Comparison of ENCODE assay signal across 29 cellular contexts in the genomic region with DNA sequence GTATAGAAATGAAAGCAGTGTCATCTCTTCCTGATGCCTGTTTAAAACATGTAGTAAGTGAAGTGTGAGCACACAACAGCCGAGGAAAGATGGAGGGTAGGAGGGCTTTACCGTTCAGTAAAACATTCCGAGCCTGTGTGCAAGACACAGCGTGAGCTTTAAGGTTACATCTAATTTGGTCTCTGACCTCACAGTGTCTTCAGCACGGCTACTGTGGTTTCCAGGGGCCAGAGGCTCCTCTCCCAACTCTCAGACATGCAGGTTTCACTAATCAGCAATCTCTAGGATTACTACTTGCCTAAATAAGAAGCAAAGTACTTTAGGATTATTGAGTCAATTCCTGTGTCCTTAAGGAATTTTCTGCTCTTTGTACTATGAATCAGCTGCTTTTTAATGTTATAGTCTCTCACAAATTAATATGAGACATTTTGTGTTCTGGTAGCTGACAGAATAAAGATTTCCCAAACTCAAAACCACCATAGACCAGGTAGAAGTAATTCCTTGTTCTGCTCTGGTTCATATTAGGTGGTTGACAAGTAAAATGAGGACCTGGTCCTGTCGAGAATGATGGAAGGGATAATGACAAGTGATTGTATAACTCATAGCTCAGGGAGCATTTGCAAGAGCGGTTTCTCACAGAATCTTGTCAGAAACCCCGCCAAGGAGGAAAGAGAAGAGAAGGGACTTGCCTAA. TPM values are rescaled to one million over a fixed set of nuclear protein-coding genes. Genes with fewer than 3 reads are reported as not detected.
DNase-seq lines count a peak whose midpoint lies in the region; ATAC-seq and TF ChIP-seq lines count a peak whose summit lies in the region.
"Had no signal": no experiment of that assay in that cellular context is flagged by ENCODE, and none has a peak within 500 bp of the region (broad histone marks: within the 10 kb centered on the region; RNA-seq: fewer than 3 reads in every experiment).

No MANE protein-coding gene starts in this region.

- H3K4me2 ChIP-seq in neural progenitor cell = no peak overlapping the region
- H3K4me2 ChIP-seq: A549 had no signal

- no peaks in the 10 kb centered on the region for H4K20me1 ChIP-seq in neural progenitor cell (ENCODE audit: low read depth)
- H4K20me1 ChIP-seq: BLaER1 treated with 17β-estradiol and CSF1 and Interleukin-3, amounts not matched to agents 10 nM and 100 nM had no signal

- H3K9ac ChIP-seq in neural progenitor cell (no peak overlapping the region), endodermal cell (ENCODE audit: extremely low read depth, low read length, poor library complexity, severe bottlenecking) (no peak overlapping the region)
- H3K9ac ChIP-seq: BLaER1 treated with 17β-estradiol and CSF1 and Interleukin-3, amounts not matched to agents 10 nM and 100 nM had no signal

- no peaks in the 10 kb centered on the region for H3K9me3 ChIP-seq in neural progenitor cell (ENCODE audit: low read depth)
- H3K9me3 ChIP-seq in endodermal cell (ENCODE audit: control insufficient read depth, low read length) = no peaks in the 10 kb centered on the region
- H3K9me3 ChIP-seq in Caco-2 = no peaks in the 10 kb centered on the region
- H3K9me3 ChIP-seq: A549; BLaER1 treated with 17β-estradiol and CSF1 and Interleukin-3, amounts not matched to agents 10 nM and 100 nM had no signal

- H3K4me3 Mint-ChIP-seq in neural progenitor cell (no peak overlapping the region), endodermal cell (no peak overlapping the region), Caco-2 (ENCODE audit: unreplicated experiment) (no peak overlapping the region)
- no peak overlapping the region for H3K4me3 Mint-ChIP-seq in activated T-helper 17 cell treated with anti-CD3 and anti-CD28 coated beads, Interleukin-2, amount 50 U/mL, for 72 hours
- H3K4me3 Mint-ChIP-seq: activated B cell treated with CpG ODN at 0.5 μM for 24 hours; activated CD4-positive, alpha-beta memory T cell treated with anti-CD3 and anti-CD28 coated beads for 36 hours; mesothelial cell of epicardium; nephron progenitor cell; stimulated activated naive B cell treated with anti-CD40 and anti-IgM and Interleukin-4, amounts not matched to agents 10 μg/mL and 1 μg/mL and 100 μg/mL, for 72 hours had no signal

- H3K27me3 ChIP-seq in neural progenitor cell = no peaks in the 10 kb centered on the region
- H3K27me3 ChIP-seq in endodermal cell (ENCODE audit: control insufficient read depth, insufficient read depth, low read length, poor library complexity, severe bottlenecking) = no peaks in the 10 kb centered on the region
- H3K27me3 ChIP-seq in Caco-2 (replicated peaks; ENCODE audit: control insufficient read depth, insufficient read depth, low read length) = no peaks in the 10 kb centered on the region
- H3K27me3 ChIP-seq: BLaER1 treated with 17β-estradiol and CSF1 and Interleukin-3, amounts not matched to agents 10 nM and 100 nM; brain microvascular endothelial cell had no signal

- H2AFZ ChIP-seq in neural progenitor cell (replicated peaks) = no peak overlapping the region

- H3K4me1 Mint-ChIP-seq in neural progenitor cell (peaks cover 13% of the 10 kb centered on the region), endodermal cell (peaks cover 5% of the 10 kb centered on the region), Caco-2 (ENCODE audit: low read depth, unreplicated experiment) (no peaks in the 10 kb centered on the region)
- H3K4me1 Mint-ChIP-seq in activated T-helper 17 cell treated with anti-CD3 and anti-CD28 coated beads, Interleukin-2, amount 50 U/mL, for 72 hours = no peaks in the 10 kb centered on the region
- H3K4me1 Mint-ChIP-seq: activated B cell treated with CpG ODN at 0.5 μM for 24 hours; stimulated activated naive B cell treated with anti-CD40 and anti-IgM and Interleukin-4, amounts not matched to agents 10 μg/mL and 1 μg/mL and 100 μg/mL, for 72 hours had no signal

- ATAC-seq in activated T-helper 17 cell treated with anti-CD3 and anti-CD28 coated beads, Interleukin-2, amount 50 U/mL, for 72 hours (replicated peaks) = no peak
- no peak for ATAC-seq in GM21576 (IDR thresholded peaks at IDR 0.05; ENCODE audit: unreplicated experiment)
- ATAC-seq: A549; esophagus mucosa; left lobe of liver; stimulated activated naive B cell treated with anti-CD40 and anti-IgM and Interleukin-4, amounts not matched to agents 10 μg/mL and 1 μg/mL and 100 μg/mL, for 72 hours had no signal

- H3K36me3 Mint-ChIP-seq in neural progenitor cell (no peaks in the 10 kb centered on the region), endodermal cell (ENCODE audit: low read depth) (no peaks in the 10 kb centered on the region), Caco-2 (ENCODE audit: insufficient read depth, unreplicated experiment) (no peaks in the 10 kb centered on the region)
- no peaks in the 10 kb centered on the region for H3K36me3 Mint-ChIP-seq in activated T-helper 17 cell treated with anti-CD3 and anti-CD28 coated beads, Interleukin-2, amount 50 U/mL, for 72 hours (ENCODE audit: low read depth)
- H3K36me3 Mint-ChIP-seq: activated CD4-positive, alpha-beta memory T cell treated with anti-CD3 and anti-CD28 coated beads for 36 hours; stimulated activated naive B cell treated with anti-CD40 and anti-IgM and Interleukin-4, amounts not matched to agents 10 μg/mL and 1 μg/mL and 100 μg/mL, for 72 hours had no signal

- intact Hi-C loops in Caco-2 (cut with micrococcal nuclease; ENCODE audit: unreplicated experiment) = no loop called here

- BruUV-seq in Caco-2 (replicated peaks; lab: Mats Ljungman, UMichigan) = no TSS peak

- H3K4me3 ChIP-seq in AG04449 (ENCODE audit: low read depth, low read length) = peak overlapping the region; percentile 9; the same call in 1 of the 2 replicates
- H3K4me3 ChIP-seq in fibroblast of mammary gland (ENCODE audit: control insufficient read depth, low read depth, low read length) = no peak overlapping the region
- no peak overlapping the region for H3K4me3 ChIP-seq in neural progenitor cell
- H3K4me3 ChIP-seq in endodermal cell (ENCODE audit: low read length) = no peak overlapping the region
- no peak overlapping the region for H3K4me3 ChIP-seq in Caco-2 (ENCODE audit: low read depth, low read length)
- H3K4me3 ChIP-seq: A549; BLaER1 treated with 17β-estradiol and CSF1 and Interleukin-3, amounts not matched to agents 10 nM and 100 nM had no signal

- CTCF ChIA-PET in AG04449 (lab: Yijun Ruan, JAX) (interaction anchor here (1.1 to 1.2 kb wide), 3 partner anchors 18 to 87 kb away, joined by 3 to 4 read pairs (median 3); no protein-coding TSS in a partner anchor), Caco-2 (lab: Charles Lee) (no interaction called here)

- WGBS in endodermal cell (ENCODE audit: insufficient coverage in 1 of 2, insufficient read length in 1 of 2), 2 experiments = 85 to 89% methylated on average over 6 to 8 of the region's 8 CpGs

- H3F3A ChIP-seq in neural progenitor cell (ENCODE audit: low read depth) = no peaks in the 10 kb centered on the region

- no peaks in the 10 kb centered on the region for H3K27me3 Mint-ChIP-seq in neural progenitor cell (ENCODE audit: insufficient read depth, low read depth)
- peaks cover 2% of the 10 kb centered on the region for H3K27me3 Mint-ChIP-seq in endodermal cell (ENCODE audit: insufficient read depth)
- H3K27me3 Mint-ChIP-seq in activated T-helper 17 cell treated with anti-CD3 and anti-CD28 coated beads, Interleukin-2, amount 50 U/mL, for 72 hours = peaks cover 4% of the 10 kb centered on the region
- H3K27me3 Mint-ChIP-seq in Caco-2 (ENCODE audit: insufficient read depth, unreplicated experiment) = no peaks in the 10 kb centered on the region
- H3K27me3 Mint-ChIP-seq: activated B cell treated with CpG ODN at 0.5 μM for 24 hours; activated CD4-positive, alpha-beta memory T cell treated with anti-CD3 and anti-CD28 coated beads for 36 hours; progenitor cell of endocrine pancreas; stimulated activated naive B cell treated with anti-CD40 and anti-IgM and Interleukin-4, amounts not matched to agents 10 μg/mL and 1 μg/mL and 100 μg/mL, for 72 hours had no signal

- H3K79me2 ChIP-seq in neural progenitor cell (ENCODE audit: low read depth) = no peaks in the 10 kb centered on the region

- TF ChIP-seq CTCF in AG04449 (IDR thresholded peaks at IDR 0.05; ENCODE audit: insufficient read depth, low read length, missing control alignments) (no peak), fibroblast of mammary gland (conservative IDR thresholded peaks at IDR 0.05; ENCODE audit: control insufficient read depth, insufficient read depth, low read depth, low read length) (no peak), neural progenitor cell (IDR thresholded peaks at IDR 0.05) (no peak), endodermal cell (conservative IDR thresholded peaks at IDR 0.05) (no peak), Caco-2 (IDR thresholded peaks at IDR 0.05; ENCODE audit: insufficient read depth in 1 of 2, low read depth in 1 of 2, low read length in 1 of 2, severe bottlenecking in 1 of 2, unreplicated experiment in 1 of 2) (no peak)

- peak overlapping the region; percentile 40 for H3K27ac Mint-ChIP-seq in neural progenitor cell
- H3K27ac Mint-ChIP-seq in endodermal cell = no peak overlapping the region
- no peak overlapping the region for H3K27ac Mint-ChIP-seq in activated T-helper 17 cell treated with anti-CD3 and anti-CD28 coated beads, Interleukin-2, amount 50 U/mL, for 72 hours
- H3K27ac Mint-ChIP-seq in Caco-2 (ENCODE audit: unreplicated experiment) = no peak overlapping the region
- H3K27ac Mint-ChIP-seq: activated B cell treated with CpG ODN at 0.5 μM for 24 hours; activated CD4-positive, alpha-beta memory T cell treated with anti-CD3 and anti-CD28 coated beads for 36 hours; mesothelial cell of epicardium; nephron progenitor cell; progenitor cell of endocrine pancreas; stimulated activated naive B cell treated with anti-CD40 and anti-IgM and Interleukin-4, amounts not matched to agents 10 μg/mL and 1 μg/mL and 100 μg/mL, for 72 hours had no signal

- H3K4me1 ChIP-seq in neural progenitor cell (peaks cover 14% of the 10 kb centered on the region), endodermal cell (ENCODE audit: control insufficient read depth, insufficient read depth, low read length) (no peaks in the 10 kb centered on the region), Caco-2 (no peaks in the 10 kb centered on the region)
- H3K4me1 ChIP-seq: A549 had no signal

- H3K9me3 Mint-ChIP-seq in neural progenitor cell = no peaks in the 10 kb centered on the region
- no peaks in the 10 kb centered on the region for H3K9me3 Mint-ChIP-seq in endodermal cell
- H3K9me3 Mint-ChIP-seq in activated T-helper 17 cell treated with anti-CD3 and anti-CD28 coated beads, Interleukin-2, amount 50 U/mL, for 72 hours = no peaks in the 10 kb centered on the region
- H3K9me3 Mint-ChIP-seq in Caco-2 (ENCODE audit: unreplicated experiment) = no peaks in the 10 kb centered on the region
- H3K9me3 Mint-ChIP-seq: activated CD4-positive, alpha-beta memory T cell treated with anti-CD3 and anti-CD28 coated beads for 36 hours; stimulated activated naive B cell treated with anti-CD40 and anti-IgM and Interleukin-4, amounts not matched to agents 10 μg/mL and 1 μg/mL and 100 μg/mL, for 72 hours had no signal

- DNase-seq in AG04449 (ENCODE audit: low read depth, low spot score) (no peak), NCI-H2227 treated with DMSO at 0.1 percent for 48 hours (lab: John Stamatoyannopoulos, UW) (peak; percentile 62), fibroblast of mammary gland (ENCODE audit: low read depth) (peak; percentile 58), neural progenitor cell (ENCODE audit: low spot score) (peak; percentile 18), endodermal cell (no peak), Caco-2 (no peak)
- DNase-seq: activated B cell treated with CpG ODN at 0.5 μM for 24 hours; activated CD4-positive, alpha-beta memory T cell treated with anti-CD3 and anti-CD28 coated beads for 36 hours; activated effector memory CD4-positive, alpha-beta T cell treated with anti-CD3 and anti-CD28 coated beads, Interleukin-2, amount 50 U/mL, for 16 hours; Calu3; effector memory CD4-positive, alpha-beta T cell; EL; KG1; NCI-H2171 treated with DMSO at 0.1 percent for 48 hours; NCI-H526 treated with DMSO at 0.1 percent for 48 hours; nephron progenitor cell; stimulated activated CD4-positive, alpha-beta T cell treated with anti-CD3 and anti-CD28 coated beads, Interleukin-2, amount 100 ng/mL, for 24 hours; stimulated activated naive B cell treated with anti-CD40 and anti-IgM and Interleukin-4, amounts not matched to agents 10 μg/mL and 1 μg/mL and 100 μg/mL, for 72 hours; T-helper 9 cell had no signal

- H3K27ac ChIP-seq in neural progenitor cell (no peak overlapping the region), endodermal cell (ENCODE audit: low read depth, low read length) (no peak overlapping the region)
- H3K27ac ChIP-seq: A549; BLaER1 treated with 17β-estradiol and CSF1 and Interleukin-3, amounts not matched to agents 10 nM and 100 nM; brain microvascular endothelial cell had no signal

- POLR2A ChIA-PET in AG04449 (lab: Yijun Ruan, JAX) = no interaction called here
- POLR2A ChIA-PET in Caco-2 (lab: Charles Lee) = no interaction called here

- no peaks in the 10 kb centered on the region for H3K36me3 ChIP-seq in neural progenitor cell
- H3K36me3 ChIP-seq in endodermal cell (ENCODE audit: control insufficient read depth, insufficient read depth, low read length) = no peaks in the 10 kb centered on the region
- H3K36me3 ChIP-seq in Caco-2 (ENCODE audit: control insufficient read depth, insufficient read depth, low read length) = no peaks in the 10 kb centered on the region
- H3K36me3 ChIP-seq: BLaER1 treated with 17β-estradiol and CSF1 and Interleukin-3, amounts not matched to agents 10 nM and 100 nM; brain microvascular endothelial cell had no signal

RNA-seq across cellular contexts. Expression of gene SAMD13, which starts 46.2 kb away (rescaled TPM):
- total RNA-seq in neural progenitor cell (ENCODE audit: low replicate concordance) = 4.6 and 5.6 TPM in 2 replicates
- 1 to 10 TPM; 1.8 to 2.5 TPM for total RNA-seq in endodermal cell
- 4.2 TPM for polyA plus RNA-seq in endodermal cell (2013, experiment 1 of 2)
- polyA plus RNA-seq in endodermal cell (2013, experiment 2 of 2) = 4.1 TPM
- total RNA-seq in activated T-helper 17 cell treated with anti-CD3 and anti-CD28 coated beads, Interleukin-2, amount 50 U/mL, for 72 hours = not detected
- 0.53 and 0.59 TPM in 2 replicates for total RNA-seq in Caco-2 (2022)

RNA-seq across cellular contexts. Expression of gene DNASE2B, which starts 50.6 kb away (rescaled TPM):
- total RNA-seq in neural progenitor cell (ENCODE audit: low replicate concordance) = not detected in 2 replicates
- not detected for total RNA-seq in endodermal cell
- polyA plus RNA-seq in endodermal cell (2013, experiment 1 of 2) = 0.21 TPM
- not detected for polyA plus RNA-seq in endodermal cell (2013, experiment 2 of 2)
- not detected for total RNA-seq in activated T-helper 17 cell treated with anti-CD3 and anti-CD28 coated beads, Interleukin-2, amount 50 U/mL, for 72 hours
- total RNA-seq in Caco-2 (2022) = not detected in 2 replicates
- total RNA-seq: activated B cell treated with CpG ODN at 0.5 μM for 24 hours; activated CD4-positive, alpha-beta memory T cell treated with anti-CD3 and anti-CD28 coated beads for 36 hours; Calu3; esophagus mucosa; HT-29; left lobe of liver; mesothelial cell of epicardium had no signal
- polyA plus RNA-seq: A549 had no signal

Comparison
In these comparisons a context has a peak if more than half of its experiments do, and no peak if none do; other contexts are left out.
1. DNase-seq: peak in NCI-H2227 treated with DMSO at 0.1 percent for 48 hours (single experiment), fibroblast of mammary gland (single experiment) and neural progenitor cell (single experiment); none in AG04449 (single experiment), endodermal cell (single experiment) and Caco-2 (0 of 2).